ENCODE assay signal across 2 cellular contexts in the genomic region with DNA sequence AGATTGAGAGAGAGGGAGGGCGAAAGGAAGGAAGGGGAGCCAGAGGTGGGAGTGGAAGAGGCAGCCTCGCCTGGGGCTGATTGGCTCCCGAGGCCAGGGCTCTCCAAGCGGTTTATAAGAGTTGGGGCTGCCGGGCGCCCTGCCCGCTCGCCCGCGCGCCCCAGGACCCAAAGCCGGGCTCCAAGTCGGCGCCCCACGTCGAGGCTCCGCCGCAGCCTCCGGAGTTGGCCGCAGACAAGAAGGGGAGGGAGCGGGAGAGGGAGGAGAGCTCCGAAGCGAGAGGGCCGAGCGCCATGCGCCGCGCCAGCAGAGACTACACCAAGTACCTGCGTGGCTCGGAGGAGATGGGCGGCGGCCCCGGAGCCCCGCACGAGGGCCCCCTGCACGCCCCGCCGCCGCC.
TF ChIP-seq lines count a peak whose summit lies in the region.

A gene with protein sequence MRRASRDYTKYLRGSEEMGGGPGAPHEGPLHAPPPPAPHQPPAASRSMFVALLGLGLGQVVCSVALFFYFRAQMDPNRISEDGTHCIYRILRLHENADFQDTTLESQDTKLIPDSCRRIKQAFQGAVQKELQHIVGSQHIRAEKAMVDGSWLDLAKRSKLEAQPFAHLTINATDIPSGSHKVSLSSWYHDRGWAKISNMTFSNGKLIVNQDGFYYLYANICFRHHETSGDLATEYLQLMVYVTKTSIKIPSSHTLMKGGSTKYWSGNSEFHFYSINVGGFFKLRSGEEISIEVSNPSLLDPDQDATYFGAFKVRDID (plus strand): TSS at position 142 of the 400 bp plus-strand sequence. CDS start 152 bp downstream, at position 294.

TF ChIP-seq in liver, 16 proteins besides CTCF, POLR2A, EP300 and RAD21:
- no peak for TF ChIP-seq TAF1 (conservative IDR thresholded peaks at IDR 0.05)
- TF ChIP-seq EGR1 (IDR thresholded peaks at IDR 0.05; ENCODE audit: low read depth in 2 of 2), result no peak
- no peak for TF ChIP-seq JUND (IDR thresholded peaks at IDR 0.05)
- TF ChIP-seq NR2F2 (IDR thresholded peaks at IDR 0.05), result no peak
- TF ChIP-seq, protein P1, sequence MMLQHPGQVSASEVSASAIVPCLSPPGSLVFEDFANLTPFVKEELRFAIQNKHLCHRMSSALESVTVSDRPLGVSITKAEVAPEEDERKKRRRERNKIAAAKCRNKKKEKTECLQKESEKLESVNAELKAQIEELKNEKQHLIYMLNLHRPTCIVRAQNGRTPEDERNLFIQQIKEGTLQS (IDR thresholded peaks at IDR 0.05), result no peak
- no peak for TF ChIP-seq HNF4A (conservative IDR thresholded peaks at IDR 0.05)
- no peak for TF ChIP-seq REST (IDR thresholded peaks at IDR 0.05)

TF ChIP-seq in HepG2, 621 proteins besides CTCF, POLR2A, EP300 and RAD21:
- TF ChIP-seq SNRNP70 (IDR thresholded peaks at IDR 0.05; ENCODE audit: low read depth, low read length) (no peak), HOXA9 (CRISPR knock-in tag; IDR thresholded peaks at IDR 0.05; ENCODE audit: borderline replicate concordance) (no peak), E2F5 (CRISPR knock-in tag; conservative IDR thresholded peaks at IDR 0.05) (no peak), DRAP1 (CRISPR knock-in tag; IDR thresholded peaks at IDR 0.05) (no peak), ZNF34 (CRISPR knock-in tag; IDR thresholded peaks at IDR 0.05; ENCODE audit: borderline replicate concordance) (no peak), BRCA1 (CRISPR knock-in tag; IDR thresholded peaks at IDR 0.05) (no peak), REST (IDR thresholded peaks at IDR 0.05; ENCODE audit: borderline replicate concordance in 1 of 2, low read depth in 1 of 2, low read length in 2 of 2) (no peak)
